1 cellular context compared by ENCODE assay signal in genomic region chr17:11986939-11987329, GRCh38.
TF ChIP-seq lines count a peak whose summit lies in the region.

No MANE protein-coding gene starts in this region.

TF ChIP-seq in K562, 482 proteins besides CTCF, POLR2A, EP300 and RAD21:
- TF ChIP-seq TAF9B (IDR thresholded peaks at IDR 0.05; ENCODE audit: partially characterized antibody), result no peak
- 0 out of 2 replicates have a peak, but pooled peaks have one; percentile 18 for TF ChIP-seq SMC3 (conservative IDR thresholded peaks at IDR 0.05; ENCODE audit: insufficient read depth, low read depth, low read length)
